ENCODE assay signal across 20 cellular contexts in the genomic region with DNA sequence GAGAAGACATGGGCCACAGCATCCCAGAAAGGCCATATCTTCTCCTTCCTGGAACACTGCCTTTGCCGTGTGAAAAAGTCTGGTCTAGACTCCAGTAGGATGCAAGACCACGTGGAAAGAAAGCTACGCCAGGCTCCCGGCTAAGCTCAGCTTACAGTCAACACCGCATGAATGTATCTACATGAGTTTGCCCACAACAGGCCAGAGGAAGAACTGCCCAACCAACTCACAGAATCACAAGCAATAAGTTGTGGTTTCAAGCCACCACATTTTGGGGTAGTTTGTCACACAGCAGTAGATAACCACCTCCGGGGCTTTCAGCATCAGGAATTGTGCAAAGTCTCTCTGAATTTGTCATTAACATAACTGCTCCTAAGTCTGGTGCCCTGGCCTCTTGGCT. TPM values are rescaled to one million over a fixed set of nuclear protein-coding genes. Genes with fewer than 3 reads are reported as not detected.
"Had no signal": no experiment of that assay in that cellular context is flagged by ENCODE, and none has a peak within 500 bp of the region (broad histone marks: within the 10 kb centered on the region; RNA-seq: fewer than 3 reads in every experiment).

No MANE protein-coding gene starts in this region.

- ATAC-seq: activated naive CD4-positive, alpha-beta T cell treated with anti-CD3 and anti-CD28 coated beads, Interleukin-2, amount 50 U/mL, for 72 hours; effector memory CD8-positive, alpha-beta T cell; left ventricle myocardium superior; pancreas had no signal

- H3K27ac Mint-ChIP-seq: activated naive CD4-positive, alpha-beta T cell treated with anti-CD3 and anti-CD28 coated beads, Interleukin-2, amount 50 U/mL, for 72 hours; activated T-cell treated with anti-CD3 and anti-CD28 coated beads, Interleukin-2, amount 50 U/mL, for 24 hours; brain; dendritic cell treated with granulocyte-macrophage colony-stimulating factor and Interleukin-4, amounts not matched to agents 40 ng/mL and 50 ng/mL, for 4 days; effector memory CD8-positive, alpha-beta T cell had no signal

- H3K36me3 Mint-ChIP-seq: activated naive CD4-positive, alpha-beta T cell treated with anti-CD3 and anti-CD28 coated beads, Interleukin-2, amount 50 U/mL, for 72 hours; brain had no signal

- H3K27me3 ChIP-seq: gastroesophageal sphincter, hepatocyte, pancreas had no signal

- H3K9me3 ChIP-seq: gastroesophageal sphincter, pancreas had no signal

- H3K36me3 ChIP-seq: gastroesophageal sphincter, pancreas had no signal

- DNase-seq: activated CD4-positive, CD25-positive, alpha-beta regulatory T cell; activated effector memory CD4-positive, alpha-beta T cell treated with Interleukin-2 at 50 U/mL for 16 hours; activated T-cell treated with anti-CD3 and anti-CD28 coated beads, Interleukin-2, amount 50 U/mL, for 24 hours; amygdala; effector memory CD8-positive, alpha-beta T cell; left ventricle myocardium superior; mesendoderm; pancreas; retina had no signal

- H3K9me3 Mint-ChIP-seq: activated naive CD4-positive, alpha-beta T cell treated with anti-CD3 and anti-CD28 coated beads, Interleukin-2, amount 50 U/mL, for 72 hours; activated T-cell treated with anti-CD3 and anti-CD28 coated beads, Interleukin-2, amount 50 U/mL, for 24 hours; dendritic cell treated with granulocyte-macrophage colony-stimulating factor and Interleukin-4, amounts not matched to agents 40 ng/mL and 50 ng/mL, for 4 days; effector memory CD8-positive, alpha-beta T cell; neural crest cell had no signal

- H3K4me3 ChIP-seq: gastroesophageal sphincter, hepatocyte, pancreas had no signal

- H3K4me1 Mint-ChIP-seq: neural crest cell had no signal

- H3K4me1 ChIP-seq: gastroesophageal sphincter, pancreas had no signal

- H3K27me3 Mint-ChIP-seq: activated T-cell treated with anti-CD3 and anti-CD28 coated beads, Interleukin-2, amount 50 U/mL, for 24 hours had no signal

- H3K4me3 Mint-ChIP-seq: activated T-cell treated with anti-CD3 and anti-CD28 coated beads, Interleukin-2, amount 50 U/mL, for 24 hours; brain; dendritic cell treated with granulocyte-macrophage colony-stimulating factor and Interleukin-4, amounts not matched to agents 40 ng/mL and 50 ng/mL, for 4 days; effector memory CD8-positive, alpha-beta T cell; neural crest cell had no signal

- H3K27ac ChIP-seq: epithelial cell of prostate, gastroesophageal sphincter, hepatocyte, pancreas had no signal

RNA-seq across cellular contexts. Expression of a gene that starts 53.0 kb away (rescaled TPM):
- total RNA-seq: activated naive CD4-positive, alpha-beta T cell treated with anti-CD3 and anti-CD28 coated beads, Interleukin-2, amount 50 U/mL, for 72 hours; gastroesophageal sphincter; hepatocyte; kidney epithelial cell; left ventricle myocardium superior; neural crest cell; pancreas; skeletal muscle tissue; urinary bladder had no signal
- polyA plus RNA-seq: hepatocyte, pancreas, thymus, urinary bladder had no signal
